14 cellular contexts compared by ENCODE assay signal in the genomic region with DNA sequence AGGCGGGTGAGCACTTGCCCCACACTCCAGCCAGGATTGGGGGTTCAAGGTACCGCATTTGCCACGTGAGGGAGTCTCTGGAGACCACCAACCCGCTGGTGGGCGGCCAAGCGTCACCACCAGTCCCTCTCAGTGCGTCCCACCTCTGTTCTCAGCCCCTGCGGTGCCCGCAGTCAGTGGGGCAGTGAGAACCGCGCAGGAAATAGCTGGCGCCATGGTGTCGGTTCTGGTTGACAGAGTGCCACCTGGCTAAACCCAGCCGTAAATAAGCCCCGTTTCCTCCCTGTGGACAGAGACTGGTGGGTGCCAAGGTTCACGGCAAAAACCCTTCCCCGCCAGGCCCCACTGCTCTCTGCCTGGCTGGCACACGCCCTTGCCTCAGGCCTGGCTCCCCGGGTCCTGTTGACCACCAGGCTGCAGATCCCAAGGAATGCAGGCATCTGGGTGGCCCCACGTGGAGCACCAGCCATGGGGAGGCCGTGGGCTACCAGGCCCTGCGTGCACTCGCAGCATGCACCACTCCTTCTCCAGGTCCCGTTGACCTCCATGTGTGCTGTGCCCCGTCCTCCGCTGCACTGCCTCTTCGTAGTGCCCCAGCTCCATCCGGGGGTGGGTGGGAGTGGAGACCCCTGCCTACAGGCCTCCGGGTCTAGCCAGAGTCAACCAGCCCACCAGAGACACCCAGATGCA.
DNase-seq lines count a peak whose midpoint lies in the region; ATAC-seq and TF ChIP-seq lines count a peak whose summit lies in the region.
"Had no signal": no experiment of that assay in that cellular context is flagged by ENCODE, and none has a peak within 500 bp of the region (broad histone marks: within the 10 kb centered on the region; RNA-seq: fewer than 3 reads in every experiment).

No MANE protein-coding gene starts in this region.

- no peaks in the 10 kb centered on the region for H3K27me3 Mint-ChIP-seq in activated B cell treated with CpG ODN at 0.5 μM for 24 hours

- CTCF ChIA-PET in activated B cell treated with CpG ODN at 0.5 μM for 24 hours (lab: Charles Lee): interaction anchor here (1.0 to 2.6 kb wide), 3 partner anchors 63 to 139 kb away, joined by 3 to 14 read pairs (median 6); no protein-coding TSS in a partner anchor

- TF ChIP-seq CTCF in activated B cell treated with CpG ODN at 0.5 μM for 24 hours (IDR thresholded peaks at IDR 0.05): no peak

- POLR2A ChIA-PET in activated B cell treated with CpG ODN at 0.5 μM for 24 hours (lab: Charles Lee): interaction anchor here (0.5 to 10.6 kb wide), 31 partner anchors 9 to 143 kb away, joined by 3 to 207 read pairs (median 6); partner anchors contain the start of gene FAM53B

- H3K9me3 Mint-ChIP-seq in activated B cell treated with CpG ODN at 0.5 μM for 24 hours: no peaks in the 10 kb centered on the region
- H3K9me3 Mint-ChIP-seq: neural crest cell; T-helper 1 cell treated with Interleukin-12 subunit alpha and Interleukin-12 subunit beta and Interleukin-4 antibody, amounts not matched to agents 30 μg/mL and 1 μg/mL, for 36 hours had no signal

- peak; percentile 51 for ATAC-seq in GM19043 (IDR thresholded peaks at IDR 0.05; ENCODE audit: low read depth, unreplicated experiment)
- peak; percentile 73 for ATAC-seq in HG02759 (IDR thresholded peaks at IDR 0.05; ENCODE audit: unreplicated experiment)
- peak; percentile 86 for ATAC-seq in activated B cell treated with CpG ODN at 0.5 μM for 24 hours (ENCODE audit: low read depth)
- no peak for ATAC-seq in HG03095 (IDR thresholded peaks at IDR 0.05; ENCODE audit: unreplicated experiment)
- ATAC-seq: Panc1 had no signal

- peak overlapping the region; percentile 94 for H3K27ac Mint-ChIP-seq in activated B cell treated with CpG ODN at 0.5 μM for 24 hours
- H3K27ac Mint-ChIP-seq: T-helper 1 cell treated with Interleukin-12 subunit alpha and Interleukin-12 subunit beta and Interleukin-4 antibody, amounts not matched to agents 30 μg/mL and 1 μg/mL, for 36 hours had no signal

- H3K36me3 Mint-ChIP-seq in activated B cell treated with CpG ODN at 0.5 μM for 24 hours (ENCODE audit: low read depth): no peaks in the 10 kb centered on the region

- H3K4me3 Mint-ChIP-seq in activated B cell treated with CpG ODN at 0.5 μM for 24 hours: peak overlapping the region; percentile 70
- H3K4me3 Mint-ChIP-seq: neural crest cell; T-helper 1 cell treated with Interleukin-12 subunit alpha and Interleukin-12 subunit beta and Interleukin-4 antibody, amounts not matched to agents 30 μg/mL and 1 μg/mL, for 36 hours had no signal

- intact Hi-C loops in activated B cell treated with CpG ODN at 0.5 μM for 24 hours (cut with micrococcal nuclease) (loop anchor here (1.0 to 10.0 kb wide), 11 partner anchors 11 to 507 kb away; partner anchors contain the start of genes CHST15 and EEF1AKMT2), posterior cingulate gyrus (cut with DNase I) (no loop called here)

- DNase-seq in activated B cell treated with CpG ODN at 0.5 μM for 24 hours (peak; percentile 75), posterior cingulate gyrus (peak in 6 of 10 donors; percentile 3 to 81 (median 37)), epidermal melanocyte (ENCODE audit: insufficient read length, low spot score) (no peak)
- DNase-seq in stimulated activated CD4-positive, alpha-beta T cell treated with anti-CD3 and anti-CD28 coated beads, Interleukin-12 subunit alpha, Interleukin-12 subunit beta, amount 100 ng/mL, for 4 hours: no peak
- DNase-seq: amygdala, hypothalamus, NCI-H1105, NCI-H345 had no signal

- H3K4me1 Mint-ChIP-seq in activated B cell treated with CpG ODN at 0.5 μM for 24 hours: peaks cover 97% of the 10 kb centered on the region

Comparison
In these comparisons a context has a peak if more than half of its experiments do, and no peak if none do; other contexts are left out.
1. DNase-seq: peak in activated B cell treated with CpG ODN at 0.5 μM for 24 hours (single experiment) and posterior cingulate gyrus (6 of 10); none in epidermal melanocyte (single experiment) and stimulated activated CD4-positive, alpha-beta T cell treated with anti-CD3 and anti-CD28 coated beads, Interleukin-12 subunit alpha, Interleukin-12 subunit beta, amount 100 ng/mL, for 4 hours (single experiment).